ENCODE assay signal across 27 cellular contexts in the genomic region with DNA sequence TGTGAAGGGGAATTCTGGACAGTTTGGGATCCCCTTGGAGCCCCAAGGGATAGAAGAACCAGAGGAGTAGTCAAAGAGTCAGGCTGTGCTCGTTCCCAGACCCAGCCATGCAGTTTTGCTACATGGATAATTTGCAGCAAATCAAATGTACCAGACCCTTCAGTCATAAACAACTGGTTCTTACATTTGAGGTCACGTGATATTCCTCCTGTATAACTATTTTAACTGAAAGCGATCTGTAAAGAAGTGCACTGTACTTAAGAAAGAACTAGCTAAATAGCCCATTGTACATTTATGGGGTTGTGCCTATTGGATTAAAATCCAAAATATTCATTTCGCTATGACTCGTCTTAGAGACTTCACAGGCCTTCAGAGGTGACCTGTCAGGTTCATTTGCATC.
"Had no signal": no experiment of that assay in that cellular context is flagged by ENCODE, and none has a peak within 500 bp of the region (broad histone marks: within the 10 kb centered on the region; RNA-seq: fewer than 3 reads in every experiment).

No MANE protein-coding gene starts in this region.

- H3K27me3 Mint-ChIP-seq: dendritic cell treated with granulocyte-macrophage colony-stimulating factor and Interleukin-4, amounts not matched to agents 40 ng/mL and 50 ng/mL, for 4 days; effector memory CD8-positive, alpha-beta T cell had no signal

- H3K27ac ChIP-seq: colonic mucosa, epithelial cell of prostate, esophagus squamous epithelium, gastrocnemius medialis, heart right ventricle, left lung, lower lobe of right lung had no signal

- H3K4me1 ChIP-seq: colonic mucosa, esophagus squamous epithelium, gastrocnemius medialis, heart right ventricle, left lung, lower lobe of right lung had no signal

- FAIRE-seq: endometrium, islet of Langerhans, keratinocyte had no signal

- DNase-seq: colonic mucosa; cortex of kidney; effector CD8-positive, alpha-beta T cell; effector memory CD8-positive, alpha-beta T cell; erythroblast; esophagus squamous epithelium; foreskin fibroblast; foreskin melanocyte; gastrocnemius medialis; glutamatergic neuron; head of caudate nucleus; heart right ventricle; hippocampal formation; left cardiac atrium; left lung; left ventricle myocardium superior; lower lobe of right lung; mesenchymal stem cell; mucosa of descending colon had no signal

- H3K36me3 Mint-ChIP-seq: mesothelial cell of epicardium had no signal

- H3K9me3 Mint-ChIP-seq: endodermal cell had no signal

- H3K4me1 Mint-ChIP-seq: mesothelial cell of epicardium had no signal

- H3K4me3 Mint-ChIP-seq: dendritic cell treated with granulocyte-macrophage colony-stimulating factor and Interleukin-4, amounts not matched to agents 40 ng/mL and 50 ng/mL, for 4 days; effector memory CD8-positive, alpha-beta T cell; endodermal cell; mesothelial cell of epicardium had no signal

- H3K27ac Mint-ChIP-seq: dendritic cell treated with granulocyte-macrophage colony-stimulating factor and Interleukin-4, amounts not matched to agents 40 ng/mL and 50 ng/mL, for 4 days; effector memory CD8-positive, alpha-beta T cell; endodermal cell; mesothelial cell of epicardium had no signal

- H3K4me3 ChIP-seq: colonic mucosa, esophagus squamous epithelium, gastrocnemius medialis, heart right ventricle, left lung, lower lobe of right lung, mucosa of descending colon had no signal

- H3K9me3 ChIP-seq: colonic mucosa, esophagus squamous epithelium, gastrocnemius medialis, heart right ventricle, lower lobe of right lung, mucosa of descending colon had no signal

- ATAC-seq: effector memory CD8-positive, alpha-beta T cell; esophagus mucosa; gastrocnemius medialis; heart right ventricle; left cardiac atrium; left lung; left ventricle myocardium superior; lower lobe of right lung; mucosa of descending colon had no signal

- H3K36me3 ChIP-seq: colonic mucosa, esophagus squamous epithelium, gastrocnemius medialis, heart right ventricle, left lung, lower lobe of right lung had no signal

- H3K27me3 ChIP-seq: colonic mucosa, esophagus squamous epithelium, gastrocnemius medialis, heart right ventricle, left lung had no signal
